ENCODE assay signal across 8 cellular contexts in genomic region chr7:98280791-98281756, GRCh38. TPM values are rescaled to one million over a fixed set of nuclear protein-coding genes. Genes with fewer than 3 reads are reported as not detected.
DNase-seq lines count a peak whose midpoint lies in the region; ATAC-seq, FAIRE-seq and TF ChIP-seq lines count a peak whose summit lies in the region.

TSS of gene BRI3 (plus strand) at chr7:98281686. CDS start at chr7:98281796, 110 bp downstream.

- no peak for FAIRE-seq in bronchial epithelial cell (lab: Jason Lieb, UNC)

- peak within 1 kb of the TSS; percentile 82 to 98 (median 94) for H3K27ac ChIP-seq in spleen

- H3K36me3 ChIP-seq in bronchial epithelial cell (ENCODE audit: control insufficient read depth, insufficient read depth, low read length) (peaks cover 9% of the 10 kb centered on the region), spleen (peaks cover 0 to 32% (median 0%) of the 10 kb centered on the region in 6 donors)

- H3K27me3 ChIP-seq in bronchial epithelial cell (ENCODE audit: control insufficient read depth, insufficient read depth, low read length) (no peaks in the 10 kb centered on the region), spleen (replicated peaks in 1 of 7) (no peaks in the 10 kb centered on the region)

- peak; percentile 78 for DNase-seq in 8988T
- DNase-seq in NCI-H2196 (lab: John Stamatoyannopoulos, UW; ENCODE audit: unreplicated experiment), result peak; percentile 88
- peak; percentile 44 for DNase-seq in bronchial epithelial cell (ENCODE audit: low read depth)
- DNase-seq in inferior parietal cortex (ENCODE audit: extremely low spot score), result peak; percentile 79
- peak; percentile 97 for DNase-seq in spleen

- no peaks in the 10 kb centered on the region for H3K9me3 ChIP-seq in spleen

- ATAC-seq in GM18520 (IDR thresholded peaks at IDR 0.05; ENCODE audit: unreplicated experiment) (peak; percentile 61), HG03060 (IDR thresholded peaks at IDR 0.05; ENCODE audit: low read depth, unreplicated experiment) (peak; percentile 74)

- intact Hi-C loops in spleen (cut with DNase I; ENCODE audit: low total_unique reads), result no loop called here

- WGBS in spleen, 5 donors, result 0 to 1% (median 1%) methylated on average over 29 to 91 of the region's 92 CpGs

- H3K4me3 ChIP-seq in WI38 (ENCODE audit: low read depth, low read length) (peak within 1 kb of the TSS; percentile 89), bronchial epithelial cell (ENCODE audit: low read depth, low read length) (peak within 1 kb of the TSS; percentile 77), spleen (peak within 1 kb of the TSS; percentile 61 to 94 (median 80))

- TF ChIP-seq POLR2A in spleen (IDR thresholded peaks at IDR 0.05), result peak; percentile 15 to 92 (median 65)

- peaks cover 34 to 66% (median 47%) of the 10 kb centered on the region in 6 donors for H3K4me1 ChIP-seq in spleen

- no peak for TF ChIP-seq CTCF in WI38 (IDR thresholded peaks at IDR 0.05; ENCODE audit: low read depth, low read length)
- no peak for TF ChIP-seq CTCF in bronchial epithelial cell (IDR thresholded peaks at IDR 0.05; ENCODE audit: insufficient read depth, low read length, severe bottlenecking)
- TF ChIP-seq CTCF in spleen (IDR thresholded peaks at IDR 0.05 in 8 of 11, conservative IDR thresholded peaks at IDR 0.05 in 3 of 11), result peak in 4 of 11 experiments; percentile 7 to 54 (median 28)

RNA-seq across cellular contexts. Expression of gene BRI3, which starts in this region (rescaled TPM):
- total RNA-seq in bronchial epithelial cell (53.7 and 64.0 TPM in 2 replicates), spleen (100 to 1,000 TPM in 4 of 7 donors, 10 to 100 TPM in 3; 59.3 to 264 (median 191) TPM)
- polyA plus RNA-seq in spleen, result 100 to 1,000 TPM in 2 of 3 donors, 10 to 100 TPM in 1; 100.0 to 229 (median 164) TPM

Comparison
In these comparisons a context has a peak if more than half of its experiments do, and no peak if none do; other contexts are left out.
1. Peak in every context shown above with its lines: DNase-seq, ATAC-seq, H3K4me3 ChIP-seq and H3K27ac ChIP-seq.
2. DNase-seq: peak in every context shown above with its lines; median percentile 97 in spleen; 88 in NCI-H2196; 79 in inferior parietal cortex; 78 in 8988T; 44 in bronchial epithelial cell.